8 cellular contexts compared by ENCODE assay signal in genomic region chr4:176789955-176790354, GRCh38. TPM values are rescaled to one million over a fixed set of nuclear protein-coding genes. Genes with fewer than 3 reads are reported as not detected.
DNase-seq lines count a peak whose midpoint lies in the region; ATAC-seq and TF ChIP-seq lines count a peak whose summit lies in the region.

No MANE protein-coding gene starts in this region.

- H3K79me2 ChIP-seq in smooth muscle cell (ENCODE audit: low read depth) = peaks cover 64% of the 10 kb centered on the region

- no peaks in the 10 kb centered on the region for H3K9me3 ChIP-seq in smooth muscle cell (replicated peaks; ENCODE audit: low read depth)

- H3K36me3 ChIP-seq in smooth muscle cell (ENCODE audit: low read depth) = no peaks in the 10 kb centered on the region

- peak; percentile 11 for DNase-seq in DMS153 (lab: John Stamatoyannopoulos, UW)
- peak; percentile 74 for DNase-seq in SK-MEL-5 (ENCODE audit: low read depth, low spot score)
- peak; percentile 86 to 88 for DNase-seq in foreskin fibroblast
- no peak for DNase-seq in smooth muscle cell (lab: John Stamatoyannopoulos, UW; ENCODE audit: unreplicated experiment)
- no peak for DNase-seq in omental fat pad (ENCODE audit: low spot score)
- DNase-seq in UCSD-AML1 (lab: John Stamatoyannopoulos, UW; ENCODE audit: unreplicated experiment) = no peak

- H3K27me3 ChIP-seq in smooth muscle cell (ENCODE audit: low read depth) = no peaks in the 10 kb centered on the region

- peaks cover 7% of the 10 kb centered on the region for H4K20me1 ChIP-seq in smooth muscle cell (ENCODE audit: low read depth)

- in situ Hi-C loops in SK-MEL-5 (cut with HindIII; ENCODE audit: low pct_unique_long_range_greater_than_20kb, low sequenced_read_pairs) = no loop called here

- no peak overlapping the region for H2AFZ ChIP-seq in smooth muscle cell (ENCODE audit: low read depth)

- H3K27ac ChIP-seq in smooth muscle cell (ENCODE audit: low read depth) = peak overlapping the region; percentile 1

- peak; percentile 69 for TF ChIP-seq CTCF in foreskin fibroblast (IDR thresholded peaks at IDR 0.05; ENCODE audit: low read depth, low read length)
- peak; percentile 69 for TF ChIP-seq CTCF in smooth muscle cell (IDR thresholded peaks at IDR 0.05; ENCODE audit: borderline replicate concordance, insufficient read depth, poor library complexity, severe bottlenecking)
- TF ChIP-seq CTCF in omental fat pad (IDR thresholded peaks at IDR 0.05) = no peak

- no peak overlapping the region for H3K9ac ChIP-seq in smooth muscle cell (ENCODE audit: low read depth)

- H3K4me3 ChIP-seq in foreskin fibroblast (ENCODE audit: low read depth in 1 of 2, low read length in 2 of 2) (peak overlapping the region; percentile 77 to 98), smooth muscle cell (peak overlapping the region; percentile 88)

- ATAC-seq in GM19395 (IDR thresholded peaks at IDR 0.05; ENCODE audit: unreplicated experiment) (peak; percentile 68), HG03469 (IDR thresholded peaks at IDR 0.05; ENCODE audit: unreplicated experiment) (peak; percentile 77), omental fat pad (ENCODE audit: low FRiP score) (no peak)

- peak overlapping the region; percentile 90 for H3K4me2 ChIP-seq in smooth muscle cell

- peaks cover 7% of the 10 kb centered on the region for H3F3A ChIP-seq in smooth muscle cell (ENCODE audit: low read depth)

- peaks cover 12% of the 10 kb centered on the region for H3K4me1 ChIP-seq in smooth muscle cell (ENCODE audit: low read depth)

- WGBS in smooth muscle cell (ENCODE audit: low lambda C conversion rate) = 19% methylated on average over 1 of the region's 1 CpG

RNA-seq across cellular contexts. Expression of gene VEGFC, which starts 2.8 kb away (rescaled TPM):
- 6.4 and 7.1 TPM in 2 replicates for total RNA-seq in SK-MEL-5 (2014; rRNA removed; shearing (Covaris generic))
- polyA plus RNA-seq in SK-MEL-5 (2015; cell fraction: cytosol; rRNA removed) = 8.0 and 8.7 TPM in 2 replicates
- polyA plus RNA-seq in SK-MEL-5 (2015; cell fraction: nucleus; rRNA removed) = 0.50 and 1.1 TPM in 2 replicates
- total RNA-seq in smooth muscle cell (23.2 and 26.6 TPM in 2 replicates), omental fat pad (10 to 100 TPM; 14.0 to 30.6 (median 28.5) TPM)
- polyA plus RNA-seq in smooth muscle cell = 24.5 and 30.0 TPM in 2 replicates

Comparison
In these comparisons a context has a peak if more than half of its experiments do, and no peak if none do; other contexts are left out.
1. DNase-seq: peak in DMS153 (single experiment), SK-MEL-5 (single experiment) and foreskin fibroblast (2 of 2); none in smooth muscle cell (single experiment), omental fat pad (single experiment) and UCSD-AML1 (single experiment).
2. CTCF ChIP-seq: peak in foreskin fibroblast (single experiment) and smooth muscle cell (single experiment); none in omental fat pad (0 of 3).